8 cellular contexts compared by ENCODE assay signal in the genomic region with DNA sequence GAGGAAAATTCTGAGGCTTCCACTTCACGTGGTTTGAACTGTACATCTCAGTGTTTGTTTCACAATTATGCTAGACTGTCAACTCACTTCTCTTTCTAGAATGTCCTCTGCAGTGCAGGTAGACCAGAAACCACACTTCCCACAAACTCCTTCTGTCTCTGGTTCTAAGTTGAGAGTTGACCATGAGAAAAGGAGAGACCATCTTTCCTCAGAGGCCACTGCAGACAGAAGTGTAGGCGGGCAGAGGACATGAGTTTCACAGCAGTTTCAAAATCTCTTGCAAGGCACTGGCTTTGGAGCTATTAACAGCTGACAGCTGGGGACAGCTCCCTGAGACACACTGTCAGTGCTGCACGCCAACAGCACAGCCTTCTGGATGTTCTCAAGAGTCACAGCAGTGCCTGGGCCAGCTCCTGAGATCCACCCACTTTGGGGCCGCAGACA. TPM values are rescaled to one million over a fixed set of nuclear protein-coding genes. Genes with fewer than 3 reads are reported as not detected.
DNase-seq lines count a peak whose midpoint lies in the region; ATAC-seq and TF ChIP-seq lines count a peak whose summit lies in the region.

No MANE protein-coding gene starts in this region.

- no peak overlapping the region for H3K27ac Mint-ChIP-seq in stimulated activated effector memory CD8-positive, alpha-beta T cell treated with anti-CD3 and anti-CD28 coated beads, Interleukin-12 subunit alpha, Interleukin-12 subunit beta, amount 100 ng/mL, for 72 hours

- H3K4me3 ChIP-seq in choroid plexus epithelial cell (ENCODE audit: low read depth, low read length), result no peak overlapping the region

- no peaks in the 10 kb centered on the region for H3K9me3 Mint-ChIP-seq in stimulated activated effector memory CD8-positive, alpha-beta T cell treated with anti-CD3 and anti-CD28 coated beads, Interleukin-12 subunit alpha, Interleukin-12 subunit beta, amount 100 ng/mL, for 72 hours

- DNase-seq in AG08395 (ENCODE audit: low spot score) (peak; percentile 69), choroid plexus epithelial cell (ENCODE audit: low read depth) (no peak), NCI-H526 treated with DMSO at 0.1 percent for 48 hours (lab: John Stamatoyannopoulos, UW) (no peak), OCI-M2 (lab: John Stamatoyannopoulos, UW; ENCODE audit: unreplicated experiment) (no peak), HT-29 (ENCODE audit: low spot score) (no peak)
- DNase-seq in stimulated activated effector memory CD8-positive, alpha-beta T cell treated with anti-CD3 and anti-CD28 coated beads, Interleukin-12 subunit alpha, Interleukin-12 subunit beta, amount 100 ng/mL, for 72 hours (ENCODE audit: low spot score in 2 of 2), result no peak

- peaks cover 57% of the 10 kb centered on the region for H3K36me3 Mint-ChIP-seq in stimulated activated effector memory CD8-positive, alpha-beta T cell treated with anti-CD3 and anti-CD28 coated beads, Interleukin-12 subunit alpha, Interleukin-12 subunit beta, amount 100 ng/mL, for 72 hours

- H3K4me3 Mint-ChIP-seq in stimulated activated effector memory CD8-positive, alpha-beta T cell treated with anti-CD3 and anti-CD28 coated beads, Interleukin-12 subunit alpha, Interleukin-12 subunit beta, amount 100 ng/mL, for 72 hours, result no peak overlapping the region

- ATAC-seq in GM19372 (IDR thresholded peaks at IDR 0.05; ENCODE audit: low read depth, unreplicated experiment) (peak; percentile 96), HG03139 (IDR thresholded peaks at IDR 0.05; ENCODE audit: unreplicated experiment) (peak; percentile 89)
- peak; percentile 50 for ATAC-seq in stimulated activated effector memory CD8-positive, alpha-beta T cell treated with anti-CD3 and anti-CD28 coated beads, Interleukin-12 subunit alpha, Interleukin-12 subunit beta, amount 100 ng/mL, for 72 hours

- H3K4me1 Mint-ChIP-seq in stimulated activated effector memory CD8-positive, alpha-beta T cell treated with anti-CD3 and anti-CD28 coated beads, Interleukin-12 subunit alpha, Interleukin-12 subunit beta, amount 100 ng/mL, for 72 hours, result no peaks in the 10 kb centered on the region

- peak; percentile 11 for TF ChIP-seq CTCF in choroid plexus epithelial cell (conservative IDR thresholded peaks at IDR 0.05; ENCODE audit: low read depth, low read length)

RNA-seq across cellular contexts. Expression of a gene that starts 55.4 kb away (rescaled TPM):
- not detected in 2 replicates for total RNA-seq in HT-29 (2014; rRNA removed; shearing (Covaris generic))

RNA-seq across cellular contexts. Expression of a gene that starts 56.2 kb away (rescaled TPM):
- 16.1 and 20.9 TPM in 2 replicates for total RNA-seq in HT-29 (2014; rRNA removed; shearing (Covaris generic))
